ENCODE assay signal across 2 cellular contexts in genomic region chr15:51621917-51622268, GRCh38.
TF ChIP-seq lines count a peak whose summit lies in the region.

No MANE protein-coding gene starts in this region.

TF ChIP-seq in GM23338, 12 proteins besides CTCF, POLR2A, EP300 and RAD21:
- no peak for TF ChIP-seq EZH2phosphoT487 (IDR thresholded peaks at IDR 0.05; ENCODE audit: unreplicated experiment)
- TF ChIP-seq, protein P1, sequence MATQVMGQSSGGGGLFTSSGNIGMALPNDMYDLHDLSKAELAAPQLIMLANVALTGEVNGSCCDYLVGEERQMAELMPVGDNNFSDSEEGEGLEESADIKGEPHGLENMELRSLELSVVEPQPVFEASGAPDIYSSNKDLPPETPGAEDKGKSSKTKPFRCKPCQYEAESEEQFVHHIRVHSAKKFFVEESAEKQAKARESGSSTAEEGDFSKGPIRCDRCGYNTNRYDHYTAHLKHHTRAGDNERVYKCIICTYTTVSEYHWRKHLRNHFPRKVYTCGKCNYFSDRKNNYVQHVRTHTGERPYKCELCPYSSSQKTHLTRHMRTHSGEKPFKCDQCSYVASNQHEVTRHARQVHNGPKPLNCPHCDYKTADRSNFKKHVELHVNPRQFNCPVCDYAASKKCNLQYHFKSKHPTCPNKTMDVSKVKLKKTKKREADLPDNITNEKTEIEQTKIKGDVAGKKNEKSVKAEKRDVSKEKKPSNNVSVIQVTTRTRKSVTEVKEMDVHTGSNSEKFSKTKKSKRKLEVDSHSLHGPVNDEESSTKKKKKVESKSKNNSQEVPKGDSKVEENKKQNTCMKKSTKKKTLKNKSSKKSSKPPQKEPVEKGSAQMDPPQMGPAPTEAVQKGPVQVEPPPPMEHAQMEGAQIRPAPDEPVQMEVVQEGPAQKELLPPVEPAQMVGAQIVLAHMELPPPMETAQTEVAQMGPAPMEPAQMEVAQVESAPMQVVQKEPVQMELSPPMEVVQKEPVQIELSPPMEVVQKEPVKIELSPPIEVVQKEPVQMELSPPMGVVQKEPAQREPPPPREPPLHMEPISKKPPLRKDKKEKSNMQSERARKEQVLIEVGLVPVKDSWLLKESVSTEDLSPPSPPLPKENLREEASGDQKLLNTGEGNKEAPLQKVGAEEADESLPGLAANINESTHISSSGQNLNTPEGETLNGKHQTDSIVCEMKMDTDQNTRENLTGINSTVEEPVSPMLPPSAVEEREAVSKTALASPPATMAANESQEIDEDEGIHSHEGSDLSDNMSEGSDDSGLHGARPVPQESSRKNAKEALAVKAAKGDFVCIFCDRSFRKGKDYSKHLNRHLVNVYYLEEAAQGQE (IDR thresholded peaks at IDR 0.05; ENCODE audit: unreplicated experiment): no peak

TF ChIP-seq in H1, 55 proteins besides CTCF, POLR2A, EP300 and RAD21:
- TF ChIP-seq TCF12 (IDR thresholded peaks at IDR 0.05; ENCODE audit: low read depth, low read length) (no peak), TAF1 (IDR thresholded peaks at IDR 0.05; ENCODE audit: low read depth, low read length) (0 out of 2 replicates have a peak, but pooled peaks have one; percentile 50), EZH2 (IDR thresholded peaks at IDR 0.05; ENCODE audit: low read depth, low read length, severe bottlenecking) (no peak), HDAC2 (IDR thresholded peaks at IDR 0.05; ENCODE audit: borderline replicate concordance in 1 of 2, low read depth in 2 of 2, low read length in 2 of 2) (peak in 1 of 2 experiments; percentile 50; a peak in 1 of 4 replicates), CTBP2 (IDR thresholded peaks at IDR 0.05; ENCODE audit: borderline replicate concordance, insufficient read depth, insufficient read length, low read length) (peak; percentile 16)
